In the genomic region with DNA sequence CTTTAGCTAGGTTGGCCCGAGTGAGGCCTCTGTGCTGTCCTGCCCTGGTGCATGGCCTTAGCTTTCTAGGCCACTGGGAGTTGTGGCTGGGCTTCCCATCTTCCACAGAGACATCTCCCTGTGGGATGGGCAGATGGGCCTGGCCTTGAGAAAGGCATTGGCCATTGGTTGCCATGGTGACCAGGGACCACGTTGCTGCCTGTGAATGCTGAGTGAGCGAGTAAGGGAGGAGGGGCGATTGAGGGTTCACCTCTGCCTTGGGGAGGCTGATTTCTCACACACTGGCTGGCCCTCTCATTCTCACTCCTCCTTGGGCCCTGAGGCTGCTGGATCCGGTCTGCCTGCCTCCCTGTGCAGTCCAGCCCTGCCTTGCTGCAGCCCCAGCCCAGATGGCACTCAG, we compare ENCODE assay signal across 16 cellular contexts. TPM values are rescaled to one million over a fixed set of nuclear protein-coding genes. Genes with fewer than 3 reads are reported as not detected.
DNase-seq lines count a peak whose midpoint lies in the region; ATAC-seq and TF ChIP-seq lines count a peak whose summit lies in the region.
"Had no signal": no experiment of that assay in that cellular context is flagged by ENCODE, and none has a peak within 500 bp of the region (broad histone marks: within the 10 kb centered on the region; RNA-seq: fewer than 3 reads in every experiment).

No MANE protein-coding gene starts in this region.

- H3K27me3 Mint-ChIP-seq in glutamatergic neuron (ENCODE audit: unreplicated experiment) = peaks cover 4% of the 10 kb centered on the region
- H3K27me3 Mint-ChIP-seq: activated naive CD4-positive, alpha-beta T cell treated with anti-CD3 and anti-CD28 coated beads, Interleukin-2, amount 50 U/mL, for 24 hours had no signal

- peak overlapping the region; percentile 75 for H3K4me3 Mint-ChIP-seq in glutamatergic neuron (ENCODE audit: unreplicated experiment)
- H3K4me3 Mint-ChIP-seq: activated naive CD4-positive, alpha-beta T cell treated with anti-CD3 and anti-CD28 coated beads, Interleukin-2, amount 50 U/mL, for 24 hours had no signal

- no peak overlapping the region for H3K4me3 ChIP-seq in left ventricle myocardium inferior
- H3K4me3 ChIP-seq in WERI-Rb-1 (ENCODE audit: low read depth, low read length) = no peak overlapping the region

- H3K27ac ChIP-seq in left ventricle myocardium inferior (replicated peaks) = peak overlapping the region; percentile 90
- no peak overlapping the region for H3K27ac ChIP-seq in WERI-Rb-1
- H3K27ac ChIP-seq in temporal lobe (ENCODE audit: low read depth, low read length) = peak overlapping the region; percentile 77
- H3K27ac ChIP-seq: KMS-11 had no signal

- TF ChIP-seq CTCF in left ventricle myocardium inferior (IDR thresholded peaks at IDR 0.05; ENCODE audit: borderline replicate concordance) = no peak
- no peak for TF ChIP-seq CTCF in WERI-Rb-1 (IDR thresholded peaks at IDR 0.05; ENCODE audit: low read depth, low read length)
- TF ChIP-seq CTCF in glutamatergic neuron (IDR thresholded peaks at IDR 0.05; ENCODE audit: partially characterized antibody, unreplicated experiment) = no peak
- TF ChIP-seq CTCF in GM10248 (IDR thresholded peaks at IDR 0.05; ENCODE audit: control extremely low read depth, extremely low read depth, low read depth, missing control alignments) = no peak

- CTCF ChIA-PET in GM10248 (lab: Yijun Ruan, JAX) = interaction anchor here (10.8 kb wide), 1 partner anchor 34 kb away, joined by 240 read pairs; the partner anchor contains the start of genes CISH and MAPKAPK3

- no peaks in the 10 kb centered on the region for H3K9me3 ChIP-seq in left ventricle myocardium inferior (replicated peaks)
- H3K9me3 ChIP-seq in WERI-Rb-1 (ENCODE audit: severe bottlenecking) = no peaks in the 10 kb centered on the region

- no peak for ATAC-seq in HG03354 (IDR thresholded peaks at IDR 0.05; ENCODE audit: poor library complexity, severe bottlenecking, unreplicated experiment)
- ATAC-seq: sciatic nerve had no signal

- POLR2A ChIA-PET in GM10248 (lab: Yijun Ruan, JAX) = no interaction called here

- H3K27me3 ChIP-seq in left ventricle myocardium inferior (ENCODE audit: low read depth) (no peaks in the 10 kb centered on the region), WERI-Rb-1 (ENCODE audit: insufficient read depth, low read depth, severe bottlenecking) (no peaks in the 10 kb centered on the region)

- H3K9me3 Mint-ChIP-seq in glutamatergic neuron (ENCODE audit: unreplicated experiment) = peaks cover 2% of the 10 kb centered on the region
- H3K9me3 Mint-ChIP-seq: activated naive CD4-positive, alpha-beta T cell treated with anti-CD3 and anti-CD28 coated beads, Interleukin-2, amount 50 U/mL, for 24 hours had no signal

- H3K36me3 Mint-ChIP-seq in glutamatergic neuron (ENCODE audit: unreplicated experiment) = no peaks in the 10 kb centered on the region
- H3K36me3 Mint-ChIP-seq: activated naive CD4-positive, alpha-beta T cell treated with anti-CD3 and anti-CD28 coated beads, Interleukin-2, amount 50 U/mL, for 24 hours had no signal

- H3K27ac Mint-ChIP-seq in glutamatergic neuron (ENCODE audit: unreplicated experiment) = peak overlapping the region; percentile 95
- H3K27ac Mint-ChIP-seq: activated naive CD4-positive, alpha-beta T cell treated with anti-CD3 and anti-CD28 coated beads, Interleukin-2, amount 50 U/mL, for 24 hours had no signal

- intact Hi-C loops in left ventricle myocardium inferior (cut with micrococcal nuclease) (no loop called here), cardiac septum (cut with DNase I) (loop anchor here (2.0 kb wide), 1 partner anchor 29 kb away; no protein-coding TSS in a partner anchor)

- H3K4me1 ChIP-seq in left ventricle myocardium inferior = peaks cover 90% of the 10 kb centered on the region

- H3K4me1 Mint-ChIP-seq in glutamatergic neuron (ENCODE audit: low read depth, unreplicated experiment) = peaks cover 27% of the 10 kb centered on the region
- H3K4me1 Mint-ChIP-seq: activated naive CD4-positive, alpha-beta T cell treated with anti-CD3 and anti-CD28 coated beads, Interleukin-2, amount 50 U/mL, for 24 hours had no signal

- DNase-seq in left ventricle myocardium inferior (no peak), cardiac septum (ENCODE audit: low spot score) (no peak), WERI-Rb-1 (peak; percentile 21), glutamatergic neuron (peak; percentile 86), GM10248 (ENCODE audit: extremely low spot score) (no peak)
- no peak for DNase-seq in activated CD4-positive, alpha-beta T cell treated with anti-CD3 and anti-CD28 coated beads, Interleukin-2, amount 50 U/mL, for 4 hours
- DNase-seq: Calu3; NCI-H446; stimulated activated CD4-positive, alpha-beta T cell treated with anti-CD3 and anti-CD28 coated beads, Interleukin-4, amount 100 ng/mL, for 1 hour; stimulated activated CD8-positive, alpha-beta memory T cell treated with anti-CD3 and anti-CD28 coated beads, Interleukin-4, amount 100 ng/mL, for 48 hours had no signal

- peaks cover 41% of the 10 kb centered on the region for H3K36me3 ChIP-seq in left ventricle myocardium inferior
- peaks cover 7% of the 10 kb centered on the region for H3K36me3 ChIP-seq in WERI-Rb-1

RNA-seq across cellular contexts. Expression of gene DOCK3, which starts 26.4 kb away (rescaled TPM):
- total RNA-seq in left ventricle myocardium inferior (3.9 TPM), cardiac septum (6.1 TPM), glutamatergic neuron (ENCODE audit: unreplicated experiment) (13.4 TPM), temporal lobe (49.9 TPM)
- total RNA-seq: OCI-LY7 had no signal

RNA-seq across cellular contexts. Expression of gene MAPKAPK3, which starts 31.3 kb away (rescaled TPM):
- total RNA-seq in left ventricle myocardium inferior (359 TPM), cardiac septum (266 TPM), glutamatergic neuron (ENCODE audit: unreplicated experiment) (10.7 TPM), temporal lobe (4.2 TPM)

RNA-seq across cellular contexts. Expression of gene CISH, which starts 36.7 kb away (rescaled TPM):
- total RNA-seq in left ventricle myocardium inferior = 16.6 TPM
- total RNA-seq in cardiac septum = 21.1 TPM
- total RNA-seq in glutamatergic neuron (ENCODE audit: unreplicated experiment) = 6.0 TPM
- 0.74 TPM for total RNA-seq in temporal lobe
- total RNA-seq: OCI-LY7 had no signal

Comparison
In these comparisons a context has a peak if more than half of its experiments do, and no peak if none do; other contexts are left out.
1. DNase-seq: peak in WERI-Rb-1 (single experiment) and glutamatergic neuron (single experiment); none in left ventricle myocardium inferior (single experiment), cardiac septum (single experiment), GM10248 (single experiment) and activated CD4-positive, alpha-beta T cell treated with anti-CD3 and anti-CD28 coated beads, Interleukin-2, amount 50 U/mL, for 4 hours (0 of 2).
2. RNA of gene MAPKAPK3, which starts 31.3 kb away (total RNA-seq): 359 TPM in left ventricle myocardium inferior (single experiment) and 266 TPM in cardiac septum (single experiment); 10.7 TPM in glutamatergic neuron (single experiment) and 4.2 TPM in temporal lobe (single experiment); every median in the first group is over 10 times any median in the second.